Comparison of ENCODE assay signal across 14 cellular contexts in the genomic region with DNA sequence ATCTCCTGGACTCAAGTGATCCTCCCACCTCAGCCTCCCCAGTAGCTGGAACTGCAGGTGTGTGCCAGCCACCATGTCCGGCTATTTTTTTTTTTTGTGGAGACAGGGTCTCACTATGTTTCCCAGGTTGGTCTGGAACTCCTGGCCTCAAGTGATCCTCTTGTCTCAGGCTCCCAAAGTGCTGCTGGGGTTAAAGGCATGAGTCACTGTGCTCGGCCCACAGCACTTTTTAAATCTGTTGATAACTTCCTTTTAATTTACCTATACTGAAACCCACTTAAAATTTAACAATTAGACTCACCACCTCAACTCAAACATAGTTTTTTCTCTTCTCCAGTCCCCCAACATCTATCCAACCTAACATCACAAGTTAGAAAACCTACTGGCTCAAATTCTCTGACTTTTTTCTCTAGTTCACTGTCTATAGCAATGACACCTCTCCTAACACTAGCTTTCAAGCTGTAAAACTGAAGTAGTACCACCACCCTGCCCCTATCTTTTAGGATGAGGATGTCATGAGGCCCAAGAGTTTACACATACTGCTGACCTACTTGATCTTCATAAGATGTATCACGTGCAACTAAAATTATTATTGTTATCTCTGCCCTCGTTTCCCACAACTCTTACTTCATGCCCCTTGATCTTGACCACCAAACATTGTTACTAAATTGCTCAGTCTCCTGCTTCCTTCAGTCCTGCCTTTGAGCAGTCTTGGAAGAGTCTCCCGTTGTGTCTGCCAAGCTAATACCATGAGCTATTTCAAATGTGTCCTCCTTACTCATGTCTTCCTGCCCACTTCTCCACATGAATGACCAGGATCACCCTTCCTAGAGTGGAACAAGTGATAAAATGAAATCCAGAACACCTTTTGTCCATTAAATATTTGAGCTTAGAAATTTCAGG.
A peak's percentile ranks its signal among the peaks of the same experiment; 100 is the strongest.
DNase-seq lines count a peak whose midpoint lies in the region; ATAC-seq and TF ChIP-seq lines count a peak whose summit lies in the region.
"Had no signal": no experiment of that assay in that cellular context is flagged by ENCODE, and none has a peak within 500 bp of the region (broad histone marks: within the 10 kb centered on the region; RNA-seq: fewer than 3 reads in every experiment).

No MANE protein-coding gene starts in this region.

- intact Hi-C loops in left ventricle myocardium inferior (cut with micrococcal nuclease) (no loop called here), cardiac septum (cut with DNase I) (no loop called here), uterus (cut with DNase I; ENCODE audit: low total_unique reads) (no loop called here)
- intact Hi-C loops in dendritic cell treated with granulocyte-macrophage colony-stimulating factor and Interleukin-4, amounts not matched to agents 40 ng/mL and 50 ng/mL, for 4 days (cut with micrococcal nuclease) = no loop called here

- H3K9me3 ChIP-seq in left ventricle myocardium inferior (replicated peaks) (no peaks in the 10 kb centered on the region), uterus (no peaks in the 10 kb centered on the region)
- H3K9me3 ChIP-seq: body of pancreas, upper lobe of right lung had no signal

- peaks cover 38% of the 10 kb centered on the region for H3K4me1 Mint-ChIP-seq in dendritic cell treated with granulocyte-macrophage colony-stimulating factor and Interleukin-4, amounts not matched to agents 40 ng/mL and 50 ng/mL, for 4 days (ENCODE audit: low read depth)
- peaks cover 19% of the 10 kb centered on the region for H3K4me1 Mint-ChIP-seq in memory B cell

- TF ChIP-seq CTCF in left ventricle myocardium inferior (IDR thresholded peaks at IDR 0.05; ENCODE audit: borderline replicate concordance) (no peak), uterus (IDR thresholded peaks at IDR 0.05) (no peak)

- H3K4me1 ChIP-seq in left ventricle myocardium inferior (peaks cover 30% of the 10 kb centered on the region), uterus (peaks cover 0 to 7% of the 10 kb centered on the region in 2 donors)

- DNase-seq in left ventricle myocardium inferior (no peak), cardiac septum (ENCODE audit: low spot score) (no peak), memory B cell (ENCODE audit: low spot score in 2 of 2) (no peak), uterus (no peak), DMS153 (lab: John Stamatoyannopoulos, UW) (no peak), iPS-NIHi11 (ENCODE audit: low spot score) (no peak)
- DNase-seq: body of pancreas; CD8-positive, alpha-beta memory T cell; NCI-H2029 treated with DMSO at 0.1 percent for 48 hours; NCI-H526; upper lobe of right lung had no signal

- no peak overlapping the region for H3K4me3 Mint-ChIP-seq in dendritic cell treated with granulocyte-macrophage colony-stimulating factor and Interleukin-4, amounts not matched to agents 40 ng/mL and 50 ng/mL, for 4 days
- H3K4me3 Mint-ChIP-seq in memory B cell = no peak overlapping the region
- H3K4me3 Mint-ChIP-seq: CD8-positive, alpha-beta memory T cell had no signal

- H3K27me3 ChIP-seq in left ventricle myocardium inferior (ENCODE audit: low read depth) (no peaks in the 10 kb centered on the region), uterus (no peaks in the 10 kb centered on the region)
- H3K27me3 ChIP-seq: body of pancreas, upper lobe of right lung had no signal

- ATAC-seq in memory B cell (ENCODE audit: low read depth) (no peak), GM21737 (IDR thresholded peaks at IDR 0.05; ENCODE audit: unreplicated experiment) (no peak)
- ATAC-seq: body of pancreas, Panc1, upper lobe of right lung had no signal

- peak overlapping the region; percentile 62 for H3K27ac Mint-ChIP-seq in dendritic cell treated with granulocyte-macrophage colony-stimulating factor and Interleukin-4, amounts not matched to agents 40 ng/mL and 50 ng/mL, for 4 days
- H3K27ac Mint-ChIP-seq in memory B cell = peak overlapping the region; percentile 51

- H3K4me3 ChIP-seq in left ventricle myocardium inferior (no peak overlapping the region), uterus (no peak overlapping the region)
- H3K4me3 ChIP-seq: body of pancreas, upper lobe of right lung had no signal

- H3K27me3 Mint-ChIP-seq in dendritic cell treated with granulocyte-macrophage colony-stimulating factor and Interleukin-4, amounts not matched to agents 40 ng/mL and 50 ng/mL, for 4 days = no peaks in the 10 kb centered on the region
- no peaks in the 10 kb centered on the region for H3K27me3 Mint-ChIP-seq in memory B cell
- H3K27me3 Mint-ChIP-seq: CD8-positive, alpha-beta memory T cell had no signal

- no peaks in the 10 kb centered on the region for H3K9me3 Mint-ChIP-seq in dendritic cell treated with granulocyte-macrophage colony-stimulating factor and Interleukin-4, amounts not matched to agents 40 ng/mL and 50 ng/mL, for 4 days
- H3K9me3 Mint-ChIP-seq in memory B cell = peaks cover 6% of the 10 kb centered on the region
- H3K9me3 Mint-ChIP-seq: CD8-positive, alpha-beta memory T cell had no signal

- H3K36me3 ChIP-seq in left ventricle myocardium inferior (no peaks in the 10 kb centered on the region), uterus (no peaks in the 10 kb centered on the region)
- H3K36me3 ChIP-seq: upper lobe of right lung had no signal

- peak overlapping the region; percentile 52 for H3K27ac ChIP-seq in left ventricle myocardium inferior (replicated peaks)
- H3K27ac ChIP-seq in uterus = peak overlapping the region; percentile 56 to 78
- H3K27ac ChIP-seq: upper lobe of right lung had no signal

- TF ChIP-seq POLR2A in uterus (IDR thresholded peaks at IDR 0.05) = no peak

- no peaks in the 10 kb centered on the region for H3K36me3 Mint-ChIP-seq in dendritic cell treated with granulocyte-macrophage colony-stimulating factor and Interleukin-4, amounts not matched to agents 40 ng/mL and 50 ng/mL, for 4 days (ENCODE audit: low read depth)
- peaks cover 30% of the 10 kb centered on the region for H3K36me3 Mint-ChIP-seq in memory B cell
